Comparison of ENCODE assay signal across 21 cellular contexts in the genomic region with DNA sequence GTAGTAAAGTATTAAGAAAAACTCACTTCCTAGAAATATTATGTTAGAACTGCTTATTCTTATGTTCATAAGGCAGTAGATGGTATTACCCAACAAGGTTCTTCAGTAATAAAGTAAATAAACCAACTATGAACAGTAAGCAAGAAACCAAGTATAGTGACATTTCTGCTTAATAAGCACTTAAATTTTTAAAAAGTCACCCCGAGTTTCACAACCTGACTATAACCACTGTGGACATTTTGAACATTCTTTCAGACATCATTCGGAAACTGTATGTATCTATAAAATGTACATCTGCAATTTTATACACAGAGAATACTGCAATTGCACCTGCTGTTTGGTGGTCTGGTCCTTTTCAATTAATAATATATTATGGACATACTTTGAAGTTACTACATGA.
A peak's percentile ranks its signal among the peaks of the same experiment; 100 is the strongest.
DNase-seq lines count a peak whose midpoint lies in the region; ATAC-seq and TF ChIP-seq lines count a peak whose summit lies in the region.
"Had no signal": no experiment of that assay in that cellular context is flagged by ENCODE, and none has a peak within 500 bp of the region (broad histone marks: within the 10 kb centered on the region; RNA-seq: fewer than 3 reads in every experiment).

No MANE protein-coding gene starts in this region.

- H3K4me1 Mint-ChIP-seq in activated naive CD8-positive, alpha-beta T cell treated with anti-CD3 and anti-CD28 coated beads, Interleukin-2, amount 50 U/mL, for 24 hours, result peaks cover 1% of the 10 kb centered on the region
- H3K4me1 Mint-ChIP-seq: activated CD4-positive, alpha-beta T cell treated with anti-CD3 and anti-CD28 coated beads, Interleukin-2, amount 10 ng/mL, durations not matched to agents 24 days and 14 days had no signal

- no peaks in the 10 kb centered on the region for H3K36me3 ChIP-seq in KMS-11 (ENCODE audit: insufficient read depth)
- H3K36me3 ChIP-seq: breast epithelium, stomach, uterus had no signal

- no peaks in the 10 kb centered on the region for H3K27me3 ChIP-seq in KMS-11 (ENCODE audit: insufficient read depth, low read depth)
- no peaks in the 10 kb centered on the region for H3K27me3 ChIP-seq in foreskin keratinocyte
- H3K27me3 ChIP-seq: breast epithelium, dorsolateral prefrontal cortex, stomach, uterus had no signal

- H3K9me3 Mint-ChIP-seq in activated naive CD8-positive, alpha-beta T cell treated with anti-CD3 and anti-CD28 coated beads, Interleukin-2, amount 50 U/mL, for 24 hours, result peaks cover 6% of the 10 kb centered on the region
- H3K9me3 Mint-ChIP-seq: activated CD4-positive, alpha-beta T cell treated with anti-CD3 and anti-CD28 coated beads, Interleukin-2, amount 10 ng/mL, durations not matched to agents 24 days and 14 days; HFFc6 had no signal

- no peak overlapping the region for H3K4me3 Mint-ChIP-seq in activated naive CD8-positive, alpha-beta T cell treated with anti-CD3 and anti-CD28 coated beads, Interleukin-2, amount 50 U/mL, for 24 hours
- H3K4me3 Mint-ChIP-seq: activated CD4-positive, alpha-beta T cell treated with anti-CD3 and anti-CD28 coated beads, Interleukin-2, amount 10 ng/mL, durations not matched to agents 24 days and 14 days; activated naive CD8-positive, alpha-beta T cell; HFFc6; natural killer cell treated with Interleukin-12 subunit alpha and Interleukin-12 subunit beta and Interleukin-15 and Interleukin-18, amount 100 ng/mL, for 72 hours had no signal

- H3K79me2 ChIP-seq in KMS-11 (ENCODE audit: insufficient read depth, low read depth), result no peaks in the 10 kb centered on the region

- ATAC-seq in GM18502 (IDR thresholded peaks at IDR 0.05; ENCODE audit: poor library complexity, unreplicated experiment) (peak; percentile 32), GM21515 (IDR thresholded peaks at IDR 0.05; ENCODE audit: unreplicated experiment) (peak; percentile 30), HG03066 (IDR thresholded peaks at IDR 0.05; ENCODE audit: low read depth, unreplicated experiment) (peak; percentile 34), foreskin keratinocyte (no peak), HG03460 (IDR thresholded peaks at IDR 0.05; ENCODE audit: unreplicated experiment) (no peak)
- no peak for ATAC-seq in activated naive CD8-positive, alpha-beta T cell treated with anti-CD3 and anti-CD28 coated beads, Interleukin-2, amount 50 U/mL, for 24 hours
- ATAC-seq: natural killer cell treated with Interleukin-12 subunit alpha and Interleukin-12 subunit beta and Interleukin-15 and Interleukin-18, amount 100 ng/mL, for 72 hours; psoas muscle had no signal

- H3K27me3 Mint-ChIP-seq in activated naive CD8-positive, alpha-beta T cell treated with anti-CD3 and anti-CD28 coated beads, Interleukin-2, amount 50 U/mL, for 24 hours, result no peaks in the 10 kb centered on the region
- H3K27me3 Mint-ChIP-seq: activated CD4-positive, alpha-beta T cell treated with anti-CD3 and anti-CD28 coated beads, Interleukin-2, amount 10 ng/mL, durations not matched to agents 24 days and 14 days; activated naive CD8-positive, alpha-beta T cell; natural killer cell treated with Interleukin-12 subunit alpha and Interleukin-12 subunit beta and Interleukin-15 and Interleukin-18, amount 100 ng/mL, for 72 hours had no signal

- TF ChIP-seq CTCF in KMS-11 (conservative IDR thresholded peaks at IDR 0.05; ENCODE audit: low read depth, low read length) (no peak), foreskin keratinocyte (conservative IDR thresholded peaks at IDR 0.05) (no peak)

- no peak overlapping the region for H3K4me3 ChIP-seq in KMS-11 (IDR thresholded peaks at IDR 0.05; ENCODE audit: insufficient read depth, low read depth, low read length)
- H3K4me3 ChIP-seq: breast epithelium, dorsolateral prefrontal cortex, psoas muscle, stomach, uterus had no signal

- H3K4me1 ChIP-seq in KMS-11 (ENCODE audit: low read depth, poor library complexity, severe bottlenecking), result peaks cover 43% of the 10 kb centered on the region
- H3K4me1 ChIP-seq in foreskin keratinocyte, result no peaks in the 10 kb centered on the region
- H3K4me1 ChIP-seq: breast epithelium, psoas muscle, stomach, uterus had no signal

- H2AFZ ChIP-seq in KMS-11 (ENCODE audit: low read depth), result no peak overlapping the region

- no peak overlapping the region for H3K9ac ChIP-seq in KMS-11

- no peak for DNase-seq in foreskin keratinocyte
- DNase-seq in activated CD4-positive, alpha-beta T cell treated with anti-CD3 and anti-CD28 coated beads for 1 hour, result no peak
- no peak for DNase-seq in activated naive CD8-positive, alpha-beta T cell treated with anti-CD3 and anti-CD28 coated beads, Interleukin-2, amount 50 U/mL, for 24 hours
- DNase-seq: activated CD4-positive, alpha-beta T cell treated with anti-CD3 and anti-CD28 coated beads, Interleukin-2, amount 10 ng/mL, durations not matched to agents 24 days and 14 days; dorsolateral prefrontal cortex; HFFc6; mammary epithelial cell; NCI-H2227 treated with DMSO at 0.1 percent for 48 hours; psoas muscle; SIG-M5; stomach; T-helper 9 cell; uterus had no signal

- H3K4me2 ChIP-seq in KMS-11, result peak overlapping the region; percentile 41; the same call in 1 of the 2 replicates

- H3K36me3 Mint-ChIP-seq in activated naive CD8-positive, alpha-beta T cell treated with anti-CD3 and anti-CD28 coated beads, Interleukin-2, amount 50 U/mL, for 24 hours (ENCODE audit: low read depth), result no peaks in the 10 kb centered on the region
- H3K36me3 Mint-ChIP-seq: activated naive CD8-positive, alpha-beta T cell; natural killer cell treated with Interleukin-12 subunit alpha and Interleukin-12 subunit beta and Interleukin-15 and Interleukin-18, amount 100 ng/mL, for 72 hours had no signal

- no peaks in the 10 kb centered on the region for H4K20me1 ChIP-seq in KMS-11 (ENCODE audit: insufficient read depth)

- H3K27ac ChIP-seq in KMS-11 (peak overlapping the region; percentile 25; the same call in 1 of the 2 replicates), foreskin keratinocyte (no peak overlapping the region)
- H3K27ac ChIP-seq: breast epithelium, dorsolateral prefrontal cortex, psoas muscle, stomach, uterus had no signal

- no peak overlapping the region for H3K27ac Mint-ChIP-seq in activated naive CD8-positive, alpha-beta T cell treated with anti-CD3 and anti-CD28 coated beads, Interleukin-2, amount 50 U/mL, for 24 hours
- H3K27ac Mint-ChIP-seq: activated CD4-positive, alpha-beta T cell treated with anti-CD3 and anti-CD28 coated beads, Interleukin-2, amount 10 ng/mL, durations not matched to agents 24 days and 14 days; activated naive CD8-positive, alpha-beta T cell; HFFc6; natural killer cell treated with Interleukin-12 subunit alpha and Interleukin-12 subunit beta and Interleukin-15 and Interleukin-18, amount 100 ng/mL, for 72 hours had no signal

Comparison
In these comparisons a context has a peak if more than half of its experiments do, and no peak if none do; other contexts are left out.
1. ATAC-seq: peak in GM18502 (single experiment), GM21515 (single experiment) and HG03066 (single experiment); none in foreskin keratinocyte (single experiment), HG03460 (single experiment) and activated naive CD8-positive, alpha-beta T cell treated with anti-CD3 and anti-CD28 coated beads, Interleukin-2, amount 50 U/mL, for 24 hours (single experiment).